Comparison of ENCODE assay signal across 21 cellular contexts in the genomic region with DNA sequence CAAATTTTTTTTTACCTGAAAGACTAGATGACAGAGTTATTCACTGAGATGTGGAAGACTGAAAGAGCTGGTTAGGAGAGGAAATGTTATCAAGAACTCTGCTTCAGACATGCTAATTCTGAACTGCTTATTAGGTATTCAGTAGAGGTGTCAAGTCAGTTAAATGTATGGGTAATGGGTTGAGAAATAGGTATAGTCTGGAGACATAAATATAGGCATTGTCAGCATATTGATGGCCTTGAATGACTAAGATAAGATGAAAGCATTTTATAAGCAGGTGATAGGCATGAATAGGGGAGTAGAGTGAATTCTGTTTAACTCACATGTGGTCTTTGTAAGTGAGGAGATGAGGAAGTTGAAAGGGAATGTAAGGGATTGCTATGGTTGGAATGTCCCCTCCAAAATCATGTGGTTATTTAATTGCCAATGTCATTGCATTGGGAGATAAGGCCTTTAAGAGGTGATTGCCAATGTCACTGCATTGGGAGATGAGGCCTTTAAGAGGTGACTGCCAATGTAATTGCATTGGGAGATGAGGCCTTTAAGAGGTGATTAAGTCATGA.
DNase-seq lines count a peak whose midpoint lies in the region; ATAC-seq and TF ChIP-seq lines count a peak whose summit lies in the region.
"Had no signal": no experiment of that assay in that cellular context is flagged by ENCODE, and none has a peak within 500 bp of the region (broad histone marks: within the 10 kb centered on the region; RNA-seq: fewer than 3 reads in every experiment).

No MANE protein-coding gene starts in this region.

- no peaks in the 10 kb centered on the region for H3K27me3 Mint-ChIP-seq in GM23338 (ENCODE audit: insufficient read depth, low read depth, poor library complexity)
- no peaks in the 10 kb centered on the region for H3K27me3 Mint-ChIP-seq in CD8-positive, alpha-beta T cell (ENCODE audit: low read depth)
- H3K27me3 Mint-ChIP-seq: B cell; CD4-positive, CD25-positive, alpha-beta regulatory T cell; CD8-positive, alpha-beta memory T cell had no signal

- H3K9me3 Mint-ChIP-seq in GM23338, result no peaks in the 10 kb centered on the region
- H3K9me3 Mint-ChIP-seq in CD8-positive, alpha-beta T cell, result peaks cover 20% of the 10 kb centered on the region

- no peak overlapping the region for H3K23ac ChIP-seq in mesendoderm (ENCODE audit: low read length)

- H3K9me2 ChIP-seq in GM23338 (ENCODE audit: insufficient read depth), result no peaks in the 10 kb centered on the region

- no peak overlapping the region for H3K9ac ChIP-seq in mesendoderm (ENCODE audit: low read length)
- H3K9ac ChIP-seq: BLaER1 had no signal

- H3K56ac ChIP-seq in mesendoderm (ENCODE audit: low read length), result peak overlapping the region; percentile 46

- H3K79me1 ChIP-seq in mesendoderm (ENCODE audit: low read length), result no peaks in the 10 kb centered on the region

- H2AK5ac ChIP-seq in mesendoderm (ENCODE audit: low read length), result no peak overlapping the region

- no peak for TF ChIP-seq CTCF in GM23338 (conservative IDR thresholded peaks at IDR 0.05; ENCODE audit: low read depth in 2 of 2)
- no peak for TF ChIP-seq CTCF in CD8-positive, alpha-beta T cell (IDR thresholded peaks at IDR 0.05)

- H3K4me3 Mint-ChIP-seq in GM23338, result no peak overlapping the region
- no peak overlapping the region for H3K4me3 Mint-ChIP-seq in CD8-positive, alpha-beta T cell
- H3K4me3 Mint-ChIP-seq: B cell; CD4-positive, CD25-positive, alpha-beta regulatory T cell; CD8-positive, alpha-beta memory T cell had no signal

- DNase-seq in NCI-H82 (lab: John Stamatoyannopoulos, UW) (peak; percentile 36), NCI-H82 treated with DMSO at 0.1 percent for 48 hours (lab: John Stamatoyannopoulos, UW; ENCODE audit: unreplicated experiment) (no peak), GM23338 (ENCODE audit: low spot score) (peak; percentile 26), SW480 (ENCODE audit: low spot score) (peak; percentile 77), mesendoderm (peak; percentile 94)
- no peak for DNase-seq in CD8-positive, alpha-beta T cell
- DNase-seq: 8988T; CD4-positive, CD25-positive, alpha-beta regulatory T cell; CD8-positive, alpha-beta memory T cell; DMS 273 treated with DMSO at 0.1 percent for 48 hours; DMS79; EL; GDM1; H7; HCEC 1CT had no signal

- H4K8ac ChIP-seq in mesendoderm (ENCODE audit: low read depth, low read length), result no peak overlapping the region

- no peaks in the 10 kb centered on the region for H3F3A ChIP-seq in GM23338 (replicated peaks; ENCODE audit: low read depth)

- H3K4me1 Mint-ChIP-seq in GM23338, result peaks cover 5% of the 10 kb centered on the region; the same call in 2 of the 3 replicates
- no peaks in the 10 kb centered on the region for H3K4me1 Mint-ChIP-seq in CD8-positive, alpha-beta T cell (ENCODE audit: low read depth)
- H3K4me1 Mint-ChIP-seq: B cell; CD4-positive, CD25-positive, alpha-beta regulatory T cell; CD8-positive, alpha-beta memory T cell had no signal

- H3K27me3 ChIP-seq in GM23338 (ENCODE audit: insufficient read depth) (no peaks in the 10 kb centered on the region), mesendoderm (ENCODE audit: insufficient read depth, low read length, poor library complexity) (no peaks in the 10 kb centered on the region)
- H3K27me3 ChIP-seq in CD8-positive, alpha-beta T cell (ENCODE audit: insufficient read depth, low read length), result no peaks in the 10 kb centered on the region
- H3K27me3 ChIP-seq: BLaER1 had no signal

- H3K36me3 ChIP-seq in GM23338 (ENCODE audit: insufficient read depth), result no peaks in the 10 kb centered on the region
- H3K36me3 ChIP-seq in mesendoderm (ENCODE audit: control insufficient read depth, insufficient read depth, low read length), result no peaks in the 10 kb centered on the region
- no peaks in the 10 kb centered on the region for H3K36me3 ChIP-seq in CD8-positive, alpha-beta T cell (ENCODE audit: insufficient read depth, low read length)
- H3K36me3 ChIP-seq: BLaER1 had no signal

- no peak for ATAC-seq in GM23338
- no peak for ATAC-seq in HG02973 (IDR thresholded peaks at IDR 0.05; ENCODE audit: unreplicated experiment)
- no peak for ATAC-seq in CD8-positive, alpha-beta T cell
- no peak for ATAC-seq in HG03025 (IDR thresholded peaks at IDR 0.05; ENCODE audit: low FRiP score, unreplicated experiment)
- ATAC-seq: GM12878 had no signal

- no peaks in the 10 kb centered on the region for H3K9me3 ChIP-seq in CD8-positive, alpha-beta T cell (ENCODE audit: low read length)
- H3K9me3 ChIP-seq: BLaER1 had no signal

- H3K4me3 ChIP-seq in GM23338 (no peak overlapping the region), mesendoderm (ENCODE audit: low read length) (no peak overlapping the region)
- no peak overlapping the region for H3K4me3 ChIP-seq in CD8-positive, alpha-beta T cell (ENCODE audit: low read depth, low read length)
- H3K4me3 ChIP-seq: BLaER1, GM12878 had no signal

- H4K20me1 ChIP-seq in GM23338 (replicated peaks; ENCODE audit: insufficient read depth), result no peaks in the 10 kb centered on the region
- H4K20me1 ChIP-seq: BLaER1 had no signal

- H3K27ac ChIP-seq in GM23338 (ENCODE audit: low read depth) (no peak overlapping the region), mesendoderm (ENCODE audit: low read depth, low read length) (no peak overlapping the region)
- no peak overlapping the region for H3K27ac ChIP-seq in CD8-positive, alpha-beta T cell (ENCODE audit: low read depth, low read length)
- H3K27ac ChIP-seq: BLaER1, C4-2B had no signal

- no peak overlapping the region for H2BK120ac ChIP-seq in mesendoderm (ENCODE audit: low read depth, low read length)

- no peak overlapping the region for H3K27ac Mint-ChIP-seq in GM23338
- H3K27ac Mint-ChIP-seq in CD8-positive, alpha-beta T cell, result no peak overlapping the region
- H3K27ac Mint-ChIP-seq: B cell; CD4-positive, CD25-positive, alpha-beta regulatory T cell; CD8-positive, alpha-beta memory T cell had no signal

- H2BK5ac ChIP-seq in mesendoderm (ENCODE audit: low read length), result peak overlapping the region; percentile 59

- no peaks in the 10 kb centered on the region for H3K79me2 ChIP-seq in GM23338 (replicated peaks; ENCODE audit: insufficient read depth)
- H3K79me2 ChIP-seq in mesendoderm (ENCODE audit: control insufficient read depth, insufficient read depth, low read length), result no peaks in the 10 kb centered on the region

- no peaks in the 10 kb centered on the region for H3K4me1 ChIP-seq in GM23338 (ENCODE audit: insufficient read depth)
- peaks cover 7% of the 10 kb centered on the region for H3K4me1 ChIP-seq in mesendoderm (ENCODE audit: control insufficient read depth, low read depth, low read length)
- H3K4me1 ChIP-seq in CD8-positive, alpha-beta T cell (ENCODE audit: insufficient read depth, low read length), result no peaks in the 10 kb centered on the region
- H3K4me1 ChIP-seq: BLaER1 had no signal

- CTCF ChIA-PET in CD8-positive, alpha-beta T cell (lab: Charles Lee), result no interaction called here

- H3K4me2 ChIP-seq in GM23338 (no peak overlapping the region), mesendoderm (ENCODE audit: low read length) (no peak overlapping the region)
- H3K4me2 ChIP-seq: BLaER1 had no signal

- no peak overlapping the region for H2AFZ ChIP-seq in GM23338

- intact Hi-C loops in CD8-positive, alpha-beta T cell (cut with DNase I, micrococcal nuclease), result no loop called here

- no peaks in the 10 kb centered on the region for H3K36me3 Mint-ChIP-seq in GM23338 (ENCODE audit: low read depth)
- H3K36me3 Mint-ChIP-seq in CD8-positive, alpha-beta T cell, result no peaks in the 10 kb centered on the region
- H3K36me3 Mint-ChIP-seq: CD4-positive, CD25-positive, alpha-beta regulatory T cell had no signal

- H3K4ac ChIP-seq in mesendoderm (ENCODE audit: low read depth, low read length), result no peak overlapping the region

- POLR2A ChIA-PET in CD8-positive, alpha-beta T cell (lab: Charles Lee), result no interaction called here

- H3K18ac ChIP-seq in mesendoderm (ENCODE audit: low read length), result no peak overlapping the region

- no peak overlapping the region for H2BK15ac ChIP-seq in mesendoderm (replicated peaks; ENCODE audit: low read depth)

- no peak overlapping the region for H4K5ac ChIP-seq in mesendoderm (ENCODE audit: low read length)

TF ChIP-seq in GM23338, 12 proteins besides CTCF, POLR2A, EP300 and RAD21 (continues in another document):
- TF ChIP-seq, protein P1, sequence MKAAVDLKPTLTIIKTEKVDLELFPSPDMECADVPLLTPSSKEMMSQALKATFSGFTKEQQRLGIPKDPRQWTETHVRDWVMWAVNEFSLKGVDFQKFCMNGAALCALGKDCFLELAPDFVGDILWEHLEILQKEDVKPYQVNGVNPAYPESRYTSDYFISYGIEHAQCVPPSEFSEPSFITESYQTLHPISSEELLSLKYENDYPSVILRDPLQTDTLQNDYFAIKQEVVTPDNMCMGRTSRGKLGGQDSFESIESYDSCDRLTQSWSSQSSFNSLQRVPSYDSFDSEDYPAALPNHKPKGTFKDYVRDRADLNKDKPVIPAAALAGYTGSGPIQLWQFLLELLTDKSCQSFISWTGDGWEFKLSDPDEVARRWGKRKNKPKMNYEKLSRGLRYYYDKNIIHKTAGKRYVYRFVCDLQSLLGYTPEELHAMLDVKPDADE (IDR thresholded peaks at IDR 0.05), result no peak
- TF ChIP-seq CREB1 (CRISPR knock-in tag; IDR thresholded peaks at IDR 0.05; ENCODE audit: low read depth) (no peak), ZNF114 (CRISPR knock-in tag; IDR thresholded peaks at IDR 0.05) (no peak), ZNF331 (CRISPR knock-in tag; IDR thresholded peaks at IDR 0.05; ENCODE audit: low read depth) (no peak), JUNB (IDR thresholded peaks at IDR 0.05; ENCODE audit: unreplicated experiment) (no peak), NANOG (IDR thresholded peaks at IDR 0.05; ENCODE audit: borderline replicate concordance) (no peak)

Comparison
In these comparisons a context has a peak if more than half of its experiments do, and no peak if none do; other contexts are left out.
1. DNase-seq: peak in NCI-H82 (single experiment), GM23338 (single experiment), SW480 (single experiment) and mesendoderm (single experiment); none in NCI-H82 treated with DMSO at 0.1 percent for 48 hours (single experiment) and CD8-positive, alpha-beta T cell (0 of 7).